ENCODE assay signal across 10 cellular contexts in the genomic region with DNA sequence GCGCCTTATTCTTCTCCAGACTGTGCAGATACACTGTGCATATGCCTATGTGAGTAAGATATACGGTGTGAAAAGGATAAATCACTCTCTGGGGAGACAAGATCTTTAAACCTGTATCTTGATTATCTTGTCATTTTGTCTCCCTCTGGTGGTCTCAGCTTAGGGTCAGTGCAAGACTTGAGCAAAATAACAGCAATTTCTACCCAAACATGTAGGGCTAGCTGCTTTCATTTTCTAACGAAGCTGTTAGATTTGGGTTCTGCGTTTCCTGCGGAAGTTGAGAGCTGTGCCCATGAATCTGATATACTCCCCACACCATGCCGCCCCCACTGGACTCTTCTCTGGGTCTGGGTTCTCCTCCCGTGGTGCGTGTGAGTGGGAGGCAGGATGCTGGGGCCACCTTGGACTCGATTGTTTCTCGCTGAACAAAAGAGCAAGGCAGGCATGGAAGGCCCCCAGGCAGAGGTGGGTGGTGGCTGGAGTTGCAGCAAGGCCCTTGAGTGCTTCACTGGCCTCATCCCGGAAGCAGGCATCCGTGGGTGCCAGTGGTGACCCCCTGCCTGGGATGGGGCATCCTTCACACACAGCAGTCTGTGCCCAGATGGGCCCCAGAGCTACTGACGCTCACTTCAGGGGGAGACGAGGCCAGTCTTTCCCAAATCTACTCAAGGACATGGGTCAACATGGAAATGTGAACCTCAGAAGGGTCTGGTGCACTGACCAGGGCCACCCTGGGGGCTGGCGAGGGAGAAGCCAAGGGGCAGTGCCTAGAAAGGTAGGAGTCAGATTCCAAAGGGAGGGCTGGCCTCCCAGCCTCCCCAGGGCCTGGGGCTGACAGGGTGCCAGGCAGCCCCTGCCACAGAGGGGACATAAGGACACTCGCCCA.
DNase-seq lines count a peak whose midpoint lies in the region; ATAC-seq and TF ChIP-seq lines count a peak whose summit lies in the region.
"Had no signal": no experiment of that assay in that cellular context is flagged by ENCODE, and none has a peak within 500 bp of the region (broad histone marks: within the 10 kb centered on the region; RNA-seq: fewer than 3 reads in every experiment).

No MANE protein-coding gene starts in this region.

- peaks cover 3% of the 10 kb centered on the region for H3K36me3 Mint-ChIP-seq in activated CD4-positive, alpha-beta T cell treated with anti-CD3 and anti-CD28 coated beads for 36 hours (ENCODE audit: low read depth)
- H3K36me3 Mint-ChIP-seq in T-cell = peaks cover 18% of the 10 kb centered on the region
- H3K36me3 Mint-ChIP-seq in effector memory CD8-positive, alpha-beta T cell (ENCODE audit: insufficient read depth) = peaks cover 5% of the 10 kb centered on the region

- peak; percentile 78 for ATAC-seq in activated CD4-positive, alpha-beta T cell treated with anti-CD3 and anti-CD28 coated beads for 36 hours
- ATAC-seq in T-cell (replicated peaks in 1 of 4) (peak; percentile 28 to 66 (median 52)), HG02610 (IDR thresholded peaks at IDR 0.05; ENCODE audit: unreplicated experiment) (no peak)
- peak; percentile 80 for ATAC-seq in effector memory CD8-positive, alpha-beta T cell (replicated peaks)

- H3K4me3 ChIP-seq in spleen = peak overlapping the region in 2 of 8 donors; percentile 16 to 36
- H3K4me3 ChIP-seq in stomach = no peak overlapping the region
- no peak overlapping the region for H3K4me3 ChIP-seq in ovary
- H3K4me3 ChIP-seq: lung had no signal

- H3K4me1 Mint-ChIP-seq in activated CD4-positive, alpha-beta T cell treated with anti-CD3 and anti-CD28 coated beads for 36 hours = peaks cover 32% of the 10 kb centered on the region
- peaks cover 36 to 46% (median 42%) of the 10 kb centered on the region in 3 donors for H3K4me1 Mint-ChIP-seq in T-cell
- H3K4me1 Mint-ChIP-seq in effector memory CD8-positive, alpha-beta T cell (ENCODE audit: low read depth in 2 of 2) = peaks cover 28 to 32% of the 10 kb centered on the region in 2 donors

- TF ChIP-seq CTCF in spleen (IDR thresholded peaks at IDR 0.05 in 8 of 11, conservative IDR thresholded peaks at IDR 0.05 in 3 of 11) (peak in 4 of 11 experiments; percentile 26 to 42 (median 30)), stomach (IDR thresholded peaks at IDR 0.05) (no peak), ovary (IDR thresholded peaks at IDR 0.05) (no peak)

- no peaks in the 10 kb centered on the region for H3K9me3 Mint-ChIP-seq in activated CD4-positive, alpha-beta T cell treated with anti-CD3 and anti-CD28 coated beads for 36 hours (ENCODE audit: low read depth)
- H3K9me3 Mint-ChIP-seq in T-cell = no peaks in the 10 kb centered on the region
- peaks cover 0 to under 1% of the 10 kb centered on the region in 2 donors for H3K9me3 Mint-ChIP-seq in effector memory CD8-positive, alpha-beta T cell

- TF ChIP-seq EP300 in stomach (IDR thresholded peaks at IDR 0.05) (no peak), ovary (IDR thresholded peaks at IDR 0.05) (no peak)

- H3K27me3 ChIP-seq in spleen (replicated peaks in 1 of 7) (peaks cover 0 to 8% (median 0%) of the 10 kb centered on the region in 7 donors), stomach (peaks cover 0 to 14% (median 0%) of the 10 kb centered on the region in 3 donors), ovary (no peaks in the 10 kb centered on the region)

- peak; percentile 49 for DNase-seq in activated CD4-positive, alpha-beta T cell treated with anti-CD3 and anti-CD28 coated beads for 36 hours
- DNase-seq in activated CD4-positive, alpha-beta T cell treated with anti-CD3 and anti-CD28 coated beads for 4 hours = no peak
- peak in 11 of 34 experiments; percentile 4 to 29 (median 23) for DNase-seq in T-cell
- peak; percentile 21 to 41 (median 26) for DNase-seq in effector memory CD8-positive, alpha-beta T cell
- peak; percentile 75 for DNase-seq in spleen
- no peak for DNase-seq in stomach
- DNase-seq in ovary = no peak
- DNase-seq: NCI-H2107 had no signal

- CTCF ChIA-PET in activated CD4-positive, alpha-beta T cell treated with anti-CD3 and anti-CD28 coated beads for 36 hours (lab: Charles Lee) = interaction anchor here (0.6 to 7.2 kb wide), 17 partner anchors 10 to 171 kb away, joined by 3 to 63 read pairs (median 6); no protein-coding TSS in a partner anchor
- CTCF ChIA-PET in T-cell (lab: Charles Lee) = interaction anchor here (0.6 to 1.2 kb wide), 6 partner anchors 10 to 152 kb away, joined by 3 to 4 read pairs (median 3); no protein-coding TSS in a partner anchor

- intact Hi-C loops in activated CD4-positive, alpha-beta T cell treated with anti-CD3 and anti-CD28 coated beads for 36 hours (cut with DNase I, micrococcal nuclease) = loop anchor here (2.0 to 5.0 kb wide), 4 partner anchors 95 to 203 kb away; partner anchors contain the start of gene APBA2 (in 1 of the 2)
- intact Hi-C loops in spleen (cut with DNase I; ENCODE audit: low total_unique reads) = loop anchor here (10.0 kb wide), 2 partner anchors 65 to 105 kb away; no protein-coding TSS in a partner anchor
- intact Hi-C loops in stomach (cut with DNase I; ENCODE audit: low total_unique reads) = no loop called here
- intact Hi-C loops in ovary (cut with DNase I) = no loop called here

- H3K4me1 ChIP-seq in spleen = peaks cover 0 to 27% (median 10%) of the 10 kb centered on the region in 6 donors
- no peaks in the 10 kb centered on the region for H3K4me1 ChIP-seq in stomach
- no peaks in the 10 kb centered on the region for H3K4me1 ChIP-seq in ovary (ENCODE audit: insufficient read depth)

- H3K9me3 ChIP-seq in spleen (peaks cover 0 to 1% (median 0%) of the 10 kb centered on the region in 8 donors), stomach (peaks cover 0 to 2% (median 0%) of the 10 kb centered on the region in 4 donors), ovary (no peaks in the 10 kb centered on the region)

- TF ChIP-seq POLR2A in spleen (IDR thresholded peaks at IDR 0.05) (no peak), stomach (IDR thresholded peaks at IDR 0.05) (no peak), ovary (IDR thresholded peaks at IDR 0.05) (no peak)

- H3K27ac Mint-ChIP-seq in activated CD4-positive, alpha-beta T cell treated with anti-CD3 and anti-CD28 coated beads for 36 hours = peak overlapping the region; percentile 78
- peak overlapping the region; percentile 88 to 89 for H3K27ac Mint-ChIP-seq in T-cell
- H3K27ac Mint-ChIP-seq in effector memory CD8-positive, alpha-beta T cell = peak overlapping the region; percentile 86 to 88

- H3K36me3 ChIP-seq in spleen (peaks cover 0 to 19% (median 0%) of the 10 kb centered on the region in 6 donors), stomach (no peaks in the 10 kb centered on the region), ovary (no peaks in the 10 kb centered on the region)

- WGBS in spleen, 5 donors = 51 to 58% (median 55%) methylated on average over 14 to 16 of the region's 16 CpGs
- WGBS in stomach, 5 donors = 66 to 78% (median 75%) methylated on average over 12 to 16 of the region's 16 CpGs
- 53 to 63% (median 59%) methylated on average over 16 of the region's 16 CpGs for WGBS in ovary, 3 donors

- H3K27me3 Mint-ChIP-seq in activated CD4-positive, alpha-beta T cell treated with anti-CD3 and anti-CD28 coated beads for 36 hours = no peaks in the 10 kb centered on the region
- H3K27me3 Mint-ChIP-seq in T-cell = no peaks in the 10 kb centered on the region
- no peaks in the 10 kb centered on the region for H3K27me3 Mint-ChIP-seq in effector memory CD8-positive, alpha-beta T cell

- POLR2A ChIA-PET in activated CD4-positive, alpha-beta T cell treated with anti-CD3 and anti-CD28 coated beads for 36 hours (lab: Charles Lee) = no interaction called here
- POLR2A ChIA-PET in T-cell (lab: Charles Lee) = no interaction called here

- H3K27ac ChIP-seq in spleen = peak overlapping the region in 6 of 8 donors; percentile 20 to 76 (median 45)
- no peak overlapping the region for H3K27ac ChIP-seq in stomach
- no peak overlapping the region for H3K27ac ChIP-seq in ovary

- peak overlapping the region; percentile 54 for H3K4me3 Mint-ChIP-seq in activated CD4-positive, alpha-beta T cell treated with anti-CD3 and anti-CD28 coated beads for 36 hours
- peak overlapping the region; percentile 26 to 66 (median 43) for H3K4me3 Mint-ChIP-seq in T-cell
- peak overlapping the region; percentile 77 to 80 for H3K4me3 Mint-ChIP-seq in effector memory CD8-positive, alpha-beta T cell

Comparison
In these comparisons a context has a peak if more than half of its experiments do, and no peak if none do; other contexts are left out.
1. DNase-seq: peak in activated CD4-positive, alpha-beta T cell treated with anti-CD3 and anti-CD28 coated beads for 36 hours (single experiment), effector memory CD8-positive, alpha-beta T cell (3 of 3) and spleen (single experiment); none in activated CD4-positive, alpha-beta T cell treated with anti-CD3 and anti-CD28 coated beads for 4 hours (0 of 2), stomach (single experiment) and ovary (0 of 5).
2. H3K27ac ChIP-seq: peak in spleen (6 of 8); none in stomach (0 of 5) and ovary (0 of 2).
3. intact Hi-C loops: an anchor here in activated CD4-positive, alpha-beta T cell treated with anti-CD3 and anti-CD28 coated beads for 36 hours (2.0 to 5.0 kb wide) and spleen (10.0 kb wide); none called in stomach and ovary.
4. Peak in every context shown above with its lines, with median percentiles within 50 percentile points of each other: H3K27ac Mint-ChIP-seq and H3K4me3 Mint-ChIP-seq.